ENCODE assay signal across 1 cellular context in the genomic region with DNA sequence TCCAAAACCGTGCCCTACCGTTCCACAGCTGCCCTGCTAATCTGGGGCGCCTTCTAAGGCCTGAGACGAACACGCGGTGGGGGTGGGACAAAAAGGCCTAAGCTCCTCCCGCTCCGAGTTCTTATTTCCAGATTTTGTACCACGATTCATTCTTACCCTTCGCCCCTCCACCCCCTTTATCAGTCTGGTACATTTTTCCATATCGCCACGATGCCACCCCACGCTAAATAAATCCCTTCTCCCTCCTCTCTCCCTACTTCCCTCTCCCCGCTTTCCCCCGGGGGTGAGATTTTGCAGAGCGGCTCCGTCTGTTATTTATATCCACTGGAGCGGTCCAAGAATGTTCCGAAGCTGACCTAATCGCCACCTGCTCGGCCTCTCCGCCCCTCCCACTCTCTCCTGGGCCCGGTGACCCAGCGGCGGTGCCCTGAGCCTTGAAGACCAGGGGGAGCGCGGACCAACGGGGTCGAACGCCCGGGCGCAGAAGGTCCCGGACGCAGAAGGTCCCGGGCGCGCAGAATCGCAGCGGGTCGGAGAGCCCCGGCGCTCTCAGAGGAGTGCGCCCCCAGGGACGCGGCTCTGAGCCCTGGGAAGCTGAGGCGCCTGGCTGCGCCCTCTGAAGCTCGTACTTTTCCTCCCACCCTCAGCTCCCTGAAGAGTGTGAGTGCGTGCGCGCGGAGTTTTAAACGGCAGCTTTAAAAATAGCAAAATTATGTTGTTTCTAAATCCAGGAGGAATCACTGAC.
TF ChIP-seq lines count a peak whose summit lies in the region.

No MANE protein-coding gene starts in this region.

TF ChIP-seq in HEK293, 187 proteins besides CTCF, POLR2A, EP300 and RAD21 (continued from another document):
- TF ChIP-seq, protein P1, sequence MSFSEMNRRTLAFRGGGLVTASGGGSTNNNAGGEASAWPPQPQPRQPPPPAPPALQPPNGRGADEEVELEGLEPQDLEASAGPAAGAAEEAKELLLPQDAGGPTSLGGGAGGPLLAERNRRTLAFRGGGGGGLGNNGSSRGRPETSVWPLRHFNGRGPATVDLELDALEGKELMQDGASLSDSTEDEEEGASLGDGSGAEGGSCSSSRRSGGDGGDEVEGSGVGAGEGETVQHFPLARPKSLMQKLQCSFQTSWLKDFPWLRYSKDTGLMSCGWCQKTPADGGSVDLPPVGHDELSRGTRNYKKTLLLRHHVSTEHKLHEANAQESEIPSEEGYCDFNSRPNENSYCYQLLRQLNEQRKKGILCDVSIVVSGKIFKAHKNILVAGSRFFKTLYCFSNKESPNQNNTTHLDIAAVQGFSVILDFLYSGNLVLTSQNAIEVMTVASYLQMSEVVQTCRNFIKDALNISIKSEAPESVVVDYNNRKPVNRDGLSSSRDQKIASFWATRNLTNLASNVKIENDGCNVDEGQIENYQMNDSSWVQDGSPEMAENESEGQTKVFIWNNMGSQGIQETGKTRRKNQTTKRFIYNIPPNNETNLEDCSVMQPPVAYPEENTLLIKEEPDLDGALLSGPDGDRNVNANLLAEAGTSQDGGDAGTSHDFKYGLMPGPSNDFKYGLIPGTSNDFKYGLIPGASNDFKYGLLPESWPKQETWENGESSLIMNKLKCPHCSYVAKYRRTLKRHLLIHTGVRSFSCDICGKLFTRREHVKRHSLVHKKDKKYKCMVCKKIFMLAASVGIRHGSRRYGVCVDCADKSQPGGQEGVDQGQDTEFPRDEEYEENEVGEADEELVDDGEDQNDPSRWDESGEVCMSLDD (tag by site-specific recombination; IDR thresholded peaks at IDR 0.05) = 0 out of 2 replicates have a peak, but pooled peaks have one; percentile 3
- TF ChIP-seq, protein P2, sequence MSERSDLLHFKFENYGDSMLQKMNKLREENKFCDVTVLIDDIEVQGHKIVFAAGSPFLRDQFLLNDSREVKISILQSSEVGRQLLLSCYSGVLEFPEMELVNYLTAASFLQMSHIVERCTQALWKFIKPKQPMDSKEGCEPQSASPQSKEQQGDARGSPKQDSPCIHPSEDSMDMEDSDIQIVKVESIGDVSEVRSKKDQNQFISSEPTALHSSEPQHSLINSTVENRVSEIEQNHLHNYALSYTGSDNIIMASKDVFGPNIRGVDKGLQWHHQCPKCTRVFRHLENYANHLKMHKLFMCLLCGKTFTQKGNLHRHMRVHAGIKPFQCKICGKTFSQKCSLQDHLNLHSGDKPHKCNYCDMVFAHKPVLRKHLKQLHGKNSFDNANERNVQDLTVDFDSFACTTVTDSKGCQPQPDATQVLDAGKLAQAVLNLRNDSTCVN (tag by site-specific recombination; optimal IDR thresholded peaks at IDR 0.05) = peak; percentile 50
- TF ChIP-seq, protein P3, sequence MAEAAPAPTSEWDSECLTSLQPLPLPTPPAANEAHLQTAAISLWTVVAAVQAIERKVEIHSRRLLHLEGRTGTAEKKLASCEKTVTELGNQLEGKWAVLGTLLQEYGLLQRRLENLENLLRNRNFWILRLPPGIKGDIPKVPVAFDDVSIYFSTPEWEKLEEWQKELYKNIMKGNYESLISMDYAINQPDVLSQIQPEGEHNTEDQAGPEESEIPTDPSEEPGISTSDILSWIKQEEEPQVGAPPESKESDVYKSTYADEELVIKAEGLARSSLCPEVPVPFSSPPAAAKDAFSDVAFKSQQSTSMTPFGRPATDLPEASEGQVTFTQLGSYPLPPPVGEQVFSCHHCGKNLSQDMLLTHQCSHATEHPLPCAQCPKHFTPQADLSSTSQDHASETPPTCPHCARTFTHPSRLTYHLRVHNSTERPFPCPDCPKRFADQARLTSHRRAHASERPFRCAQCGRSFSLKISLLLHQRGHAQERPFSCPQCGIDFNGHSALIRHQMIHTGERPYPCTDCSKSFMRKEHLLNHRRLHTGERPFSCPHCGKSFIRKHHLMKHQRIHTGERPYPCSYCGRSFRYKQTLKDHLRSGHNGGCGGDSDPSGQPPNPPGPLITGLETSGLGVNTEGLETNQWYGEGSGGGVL (tag by site-specific recombination; IDR thresholded peaks at IDR 0.05) = peak; percentile 81
- TF ChIP-seq, protein P4, sequence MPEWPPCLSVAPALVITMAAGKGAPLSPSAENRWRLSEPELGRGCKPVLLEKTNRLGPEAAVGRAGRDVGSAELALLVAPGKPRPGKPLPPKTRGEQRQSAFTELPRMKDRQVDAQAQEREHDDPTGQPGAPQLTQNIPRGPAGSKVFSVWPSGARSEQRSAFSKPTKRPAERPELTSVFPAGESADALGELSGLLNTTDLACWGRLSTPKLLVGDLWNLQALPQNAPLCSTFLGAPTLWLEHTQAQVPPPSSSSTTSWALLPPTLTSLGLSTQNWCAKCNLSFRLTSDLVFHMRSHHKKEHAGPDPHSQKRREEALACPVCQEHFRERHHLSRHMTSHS (tag by site-specific recombination; IDR thresholded peaks at IDR 0.05) = no peak
- TF ChIP-seq, protein P5, sequence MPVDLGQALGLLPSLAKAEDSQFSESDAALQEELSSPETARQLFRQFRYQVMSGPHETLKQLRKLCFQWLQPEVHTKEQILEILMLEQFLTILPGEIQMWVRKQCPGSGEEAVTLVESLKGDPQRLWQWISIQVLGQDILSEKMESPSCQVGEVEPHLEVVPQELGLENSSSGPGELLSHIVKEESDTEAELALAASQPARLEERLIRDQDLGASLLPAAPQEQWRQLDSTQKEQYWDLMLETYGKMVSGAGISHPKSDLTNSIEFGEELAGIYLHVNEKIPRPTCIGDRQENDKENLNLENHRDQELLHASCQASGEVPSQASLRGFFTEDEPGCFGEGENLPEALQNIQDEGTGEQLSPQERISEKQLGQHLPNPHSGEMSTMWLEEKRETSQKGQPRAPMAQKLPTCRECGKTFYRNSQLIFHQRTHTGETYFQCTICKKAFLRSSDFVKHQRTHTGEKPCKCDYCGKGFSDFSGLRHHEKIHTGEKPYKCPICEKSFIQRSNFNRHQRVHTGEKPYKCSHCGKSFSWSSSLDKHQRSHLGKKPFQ (tag by site-specific recombination; IDR thresholded peaks at IDR 0.05) = no peak
- TF ChIP-seq, protein P6, sequence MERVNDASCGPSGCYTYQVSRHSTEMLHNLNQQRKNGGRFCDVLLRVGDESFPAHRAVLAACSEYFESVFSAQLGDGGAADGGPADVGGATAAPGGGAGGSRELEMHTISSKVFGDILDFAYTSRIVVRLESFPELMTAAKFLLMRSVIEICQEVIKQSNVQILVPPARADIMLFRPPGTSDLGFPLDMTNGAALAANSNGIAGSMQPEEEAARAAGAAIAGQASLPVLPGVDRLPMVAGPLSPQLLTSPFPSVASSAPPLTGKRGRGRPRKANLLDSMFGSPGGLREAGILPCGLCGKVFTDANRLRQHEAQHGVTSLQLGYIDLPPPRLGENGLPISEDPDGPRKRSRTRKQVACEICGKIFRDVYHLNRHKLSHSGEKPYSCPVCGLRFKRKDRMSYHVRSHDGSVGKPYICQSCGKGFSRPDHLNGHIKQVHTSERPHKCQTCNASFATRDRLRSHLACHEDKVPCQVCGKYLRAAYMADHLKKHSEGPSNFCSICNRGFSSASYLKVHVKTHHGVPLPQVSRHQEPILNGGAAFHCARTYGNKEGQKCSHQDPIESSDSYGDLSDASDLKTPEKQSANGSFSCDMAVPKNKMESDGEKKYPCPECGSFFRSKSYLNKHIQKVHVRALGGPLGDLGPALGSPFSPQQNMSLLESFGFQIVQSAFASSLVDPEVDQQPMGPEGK (tag by site-specific recombination; IDR thresholded peaks at IDR 0.05) = 0 out of 2 replicates have a peak, but pooled peaks have one; percentile 21
- TF ChIP-seq ZFP69B (tag by site-specific recombination; IDR thresholded peaks at IDR 0.05) (no peak), ZBTB20 (tag by site-specific recombination; IDR thresholded peaks at IDR 0.05) (peak; percentile 95), GLIS1 (tag by site-specific recombination; IDR thresholded peaks at IDR 0.05) (peak; percentile 65), ZNF302 (tag by site-specific recombination; IDR thresholded peaks at IDR 0.05; ENCODE audit: low read depth) (no peak), ZNF600 (tag by site-specific recombination; IDR thresholded peaks at IDR 0.05) (0 out of 2 replicates have a peak, but pooled peaks have one; percentile 59), BCL11B (tag by site-specific recombination; IDR thresholded peaks at IDR 0.05; ENCODE audit: low read depth) (0 out of 2 replicates have a peak, but pooled peaks have one; percentile 0), WT1 (tag by site-specific recombination; IDR thresholded peaks at IDR 0.05) (no peak), ZBTB48 (tag by site-specific recombination; IDR thresholded peaks at IDR 0.05) (peak; percentile 67), ZNF335 (tag by site-specific recombination; conservative IDR thresholded peaks at IDR 0.05) (peak; percentile 66), SP7 (tag by site-specific recombination; IDR thresholded peaks at IDR 0.05) (0 out of 2 replicates have a peak, but pooled peaks have one; percentile 30), ZBTB8A (tag by site-specific recombination; IDR thresholded peaks at IDR 0.05) (peak; percentile 71), ZNF2 (tag by site-specific recombination; IDR thresholded peaks at IDR 0.05) (0 out of 2 replicates have a peak, but pooled peaks have one; percentile 12), GLIS2 (tag by site-specific recombination; IDR thresholded peaks at IDR 0.05) (peak; percentile 19; the same call in 1 of the 2 replicates), ZNF423 (tag by site-specific recombination; IDR thresholded peaks at IDR 0.05) (0 out of 2 replicates have a peak, but pooled peaks have one; percentile 41), ZIC2 (tag by site-specific recombination; IDR thresholded peaks at IDR 0.05) (peak; percentile 56), SP2 (tag by site-specific recombination; IDR thresholded peaks at IDR 0.05) (peak; percentile 20)
